3 cellular contexts compared by ENCODE assay signal in the genomic region with DNA sequence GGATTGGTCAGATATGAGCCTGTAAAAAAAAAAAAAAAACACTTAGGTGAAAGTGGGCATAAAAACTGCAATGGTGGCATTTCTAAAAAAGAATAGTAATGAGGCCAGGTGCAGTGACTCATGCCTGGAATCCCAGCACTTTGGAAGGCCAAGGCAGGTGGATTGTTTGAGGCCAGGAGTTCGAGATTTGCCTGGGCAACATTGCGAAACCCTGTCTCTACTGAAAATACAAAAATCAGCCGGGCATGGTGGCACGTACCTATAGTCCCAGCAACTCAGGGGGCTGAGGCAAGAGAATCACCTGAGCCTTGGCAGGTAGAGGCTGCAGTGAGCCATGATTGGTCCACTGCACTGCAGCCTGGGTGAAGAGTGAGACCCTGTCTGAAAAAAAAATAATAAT.
TF ChIP-seq lines count a peak whose summit lies in the region.

No MANE protein-coding gene starts in this region.

TF ChIP-seq in HepG2, 621 proteins besides CTCF, POLR2A, EP300 and RAD21:
- peak in 1 of 2 experiments; percentile 46; a peak in 2 of 4 replicates for TF ChIP-seq MAFK (conservative IDR thresholded peaks at IDR 0.05 in 1 of 2, IDR thresholded peaks at IDR 0.05 in 1 of 2; ENCODE audit: low read length in 2 of 2)
- TF ChIP-seq CEBPB (IDR thresholded peaks at IDR 0.05; ENCODE audit: borderline replicate concordance, low read depth, low read length), result peak; percentile 44; the same call in 1 of the 2 replicates
- TF ChIP-seq ZNF546 (CRISPR knock-in tag; conservative IDR thresholded peaks at IDR 0.05), result no peak
- TF ChIP-seq MAFF (IDR thresholded peaks at IDR 0.05; ENCODE audit: low read depth, low read length), result 0 out of 2 replicates have a peak, but pooled peaks have one; percentile 24

TF ChIP-seq in IMR-90, 13 proteins besides CTCF, POLR2A, EP300 and RAD21:
- peak; percentile 53 for TF ChIP-seq CEBPB (IDR thresholded peaks at IDR 0.05; ENCODE audit: low read depth, low read length)
- TF ChIP-seq, protein P1, sequence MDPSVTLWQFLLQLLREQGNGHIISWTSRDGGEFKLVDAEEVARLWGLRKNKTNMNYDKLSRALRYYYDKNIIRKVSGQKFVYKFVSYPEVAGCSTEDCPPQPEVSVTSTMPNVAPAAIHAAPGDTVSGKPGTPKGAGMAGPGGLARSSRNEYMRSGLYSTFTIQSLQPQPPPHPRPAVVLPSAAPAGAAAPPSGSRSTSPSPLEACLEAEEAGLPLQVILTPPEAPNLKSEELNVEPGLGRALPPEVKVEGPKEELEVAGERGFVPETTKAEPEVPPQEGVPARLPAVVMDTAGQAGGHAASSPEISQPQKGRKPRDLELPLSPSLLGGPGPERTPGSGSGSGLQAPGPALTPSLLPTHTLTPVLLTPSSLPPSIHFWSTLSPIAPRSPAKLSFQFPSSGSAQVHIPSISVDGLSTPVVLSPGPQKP (IDR thresholded peaks at IDR 0.05; ENCODE audit: borderline replicate concordance, low read depth, low read length), result no peak
- peak; percentile 40; the same call in 1 of the 2 replicates for TF ChIP-seq MAFK (IDR thresholded peaks at IDR 0.05; ENCODE audit: low read depth, low read length)
TF ChIP-seq in IMR-90: peak in this region for 2.

TF ChIP-seq in H1, 55 proteins besides CTCF, POLR2A, EP300 and RAD21:
- no peak for TF ChIP-seq NANOG (IDR thresholded peaks at IDR 0.05; ENCODE audit: insufficient read depth, low read depth, low read length, poor library complexity, severe bottlenecking)
- peak; percentile 65 for TF ChIP-seq CEBPB (IDR thresholded peaks at IDR 0.05; ENCODE audit: low read depth, low read length)
